ENCODE assay signal across 17 cellular contexts in the genomic region with DNA sequence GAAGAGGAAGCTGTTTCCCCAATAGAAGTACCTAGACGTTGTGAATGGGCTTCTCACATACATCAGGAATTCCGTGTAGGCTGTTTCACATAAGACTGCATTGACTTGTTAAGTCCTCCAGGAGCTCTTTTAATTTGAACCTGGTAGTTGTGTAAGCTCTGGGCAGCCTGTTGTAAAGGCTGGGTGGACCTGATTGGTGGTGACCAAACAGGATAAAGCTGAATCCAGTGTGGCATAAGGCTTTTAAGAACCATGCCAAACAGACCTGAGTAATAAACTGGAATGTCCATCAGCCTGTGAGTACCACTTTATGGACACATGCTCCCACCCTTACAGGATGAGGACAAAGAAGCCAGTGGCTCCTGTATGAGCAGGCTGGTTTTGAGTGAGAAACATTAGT. TPM values are rescaled to one million over a fixed set of nuclear protein-coding genes. Genes with fewer than 3 reads are reported as not detected.
"Had no signal": no experiment of that assay in that cellular context is flagged by ENCODE, and none has a peak within 500 bp of the region (broad histone marks: within the 10 kb centered on the region; RNA-seq: fewer than 3 reads in every experiment).

No MANE protein-coding gene starts in this region.

- H3K27ac ChIP-seq: gastroesophageal sphincter, neutrophil had no signal

- DNase-seq: cerebellar nuclear complex; effector memory CD8-positive, alpha-beta T cell; glutamatergic neuron; islet precursor cell; naive thymus-derived CD8-positive, alpha-beta T cell; posterior cingulate gyrus; right cardiac atrium; small intestine; stimulated activated CD4-positive, alpha-beta T cell treated with anti-CD3 and anti-CD28 coated beads, Interleukin-12 subunit alpha, Interleukin-12 subunit beta, amount 100 ng/mL, for 4 hours; stimulated activated naive CD4-positive, alpha-beta T cell treated with Interleukin-2 at 50 U/mL for 16 hours; trophoblast cell had no signal

- H3K9me3 ChIP-seq: gastroesophageal sphincter, neutrophil had no signal

- ATAC-seq: effector memory CD8-positive, alpha-beta T cell; gastroesophageal sphincter; naive thymus-derived CD8-positive, alpha-beta T cell; right cardiac atrium had no signal

- H3K27me3 ChIP-seq: gastroesophageal sphincter, neutrophil had no signal

- H3K4me3 ChIP-seq: gastroesophageal sphincter had no signal

RNA-seq across cellular contexts. Expression of a gene that starts 46.6 kb away (rescaled TPM):
- total RNA-seq: epithelial cell of proximal tubule, lung microvascular endothelial cell, osteocyte, urinary bladder had no signal
